Comparison of ENCODE assay signal across 19 cellular contexts in genomic region chr18:2924920-2925319, GRCh38.
DNase-seq lines count a peak whose midpoint lies in the region; ATAC-seq and TF ChIP-seq lines count a peak whose summit lies in the region.
"Had no signal": no experiment of that assay in that cellular context is flagged by ENCODE, and none has a peak within 500 bp of the region (broad histone marks: within the 10 kb centered on the region; RNA-seq: fewer than 3 reads in every experiment).

No MANE protein-coding gene starts in this region.

- H3K4me3 ChIP-seq in esophagus muscularis mucosa: no peak overlapping the region
- H3K4me3 ChIP-seq: A549, Peyer's patch had no signal

- peaks cover 2% of the 10 kb centered on the region for H3K4me1 Mint-ChIP-seq in activated naive CD8-positive, alpha-beta T cell (ENCODE audit: low read depth)
- no peaks in the 10 kb centered on the region for H3K4me1 Mint-ChIP-seq in activated naive CD8-positive, alpha-beta T cell treated with anti-CD3 and anti-CD28 coated beads, Interleukin-2, amount 50 U/mL, for 24 hours
- peaks cover 4% of the 10 kb centered on the region for H3K4me1 Mint-ChIP-seq in T-helper 17 cell
- H3K4me1 Mint-ChIP-seq in stimulated activated naive B cell treated with anti-CD40 and anti-IgM and Interleukin-4, amounts not matched to agents 10 μg/mL and 1 μg/mL and 100 μg/mL, for 72 hours: no peaks in the 10 kb centered on the region
- H3K4me1 Mint-ChIP-seq: CD14-positive monocyte had no signal

- H3K9me3 Mint-ChIP-seq in activated naive CD8-positive, alpha-beta T cell (ENCODE audit: low read depth): no peaks in the 10 kb centered on the region
- no peaks in the 10 kb centered on the region for H3K9me3 Mint-ChIP-seq in activated naive CD8-positive, alpha-beta T cell treated with anti-CD3 and anti-CD28 coated beads, Interleukin-2, amount 50 U/mL, for 24 hours
- no peaks in the 10 kb centered on the region for H3K9me3 Mint-ChIP-seq in stimulated activated naive B cell treated with anti-CD40 and anti-IgM and Interleukin-4, amounts not matched to agents 10 μg/mL and 1 μg/mL and 100 μg/mL, for 72 hours
- H3K9me3 Mint-ChIP-seq: CD14-positive monocyte had no signal

- TF ChIP-seq POLR2A in esophagus muscularis mucosa (IDR thresholded peaks at IDR 0.05; ENCODE audit: low read depth): no peak

- H3K27me3 ChIP-seq in esophagus muscularis mucosa: no peaks in the 10 kb centered on the region
- H3K27me3 ChIP-seq: Peyer's patch had no signal

- intact Hi-C loops in esophagus muscularis mucosa (cut with DNase I): no loop called here

- no peak for DNase-seq in activated naive CD8-positive, alpha-beta T cell treated with anti-CD3 and anti-CD28 coated beads, Interleukin-2, amount 50 U/mL, for 24 hours
- no peak for DNase-seq in T-helper 17 cell
- peak; percentile 64 for DNase-seq in esophagus muscularis mucosa (ENCODE audit: extremely low spot score)
- DNase-seq in stimulated activated naive B cell treated with anti-CD40 and anti-IgM and Interleukin-4, amounts not matched to agents 10 μg/mL and 1 μg/mL and 100 μg/mL, for 72 hours: no peak
- DNase-seq in stimulated activated naive CD4-positive, alpha-beta T cell (lab: John Stamatoyannopoulos, UW): no peak
- no peak for DNase-seq in nucleus accumbens (lab: John Stamatoyannopoulos, UW)
- DNase-seq: DMS79, Karpas-422, MV-4-11, NCI-H1105 treated with DMSO at 0.1 percent for 48 hours, NCI-H1694 treated with DMSO at 0.1 percent for 48 hours, NCI-H2081 treated with DMSO at 0.1 percent for 48 hours, NCI-H2171 treated with DMSO at 0.1 percent for 48 hours, NCI-H526 had no signal

- 92% methylated on average over 12 of the region's 12 CpGs for WGBS in esophagus muscularis mucosa

- no peak overlapping the region for H3K27ac ChIP-seq in esophagus muscularis mucosa (replicated peaks in 1 of 4)
- H3K27ac ChIP-seq: A549, Peyer's patch had no signal

- peak overlapping the region; percentile 10 for H3K27ac Mint-ChIP-seq in activated naive CD8-positive, alpha-beta T cell
- H3K27ac Mint-ChIP-seq in activated naive CD8-positive, alpha-beta T cell treated with anti-CD3 and anti-CD28 coated beads, Interleukin-2, amount 50 U/mL, for 24 hours: no peak overlapping the region
- peak overlapping the region; percentile 79 for H3K27ac Mint-ChIP-seq in T-helper 17 cell
- H3K27ac Mint-ChIP-seq in stimulated activated naive B cell treated with anti-CD40 and anti-IgM and Interleukin-4, amounts not matched to agents 10 μg/mL and 1 μg/mL and 100 μg/mL, for 72 hours: peak overlapping the region; percentile 62
- H3K27ac Mint-ChIP-seq: B cell, CD14-positive monocyte had no signal

- TF ChIP-seq CTCF in esophagus muscularis mucosa (IDR thresholded peaks at IDR 0.05): no peak

- peaks cover 8% of the 10 kb centered on the region for H3K36me3 Mint-ChIP-seq in activated naive CD8-positive, alpha-beta T cell
- H3K36me3 Mint-ChIP-seq in activated naive CD8-positive, alpha-beta T cell treated with anti-CD3 and anti-CD28 coated beads, Interleukin-2, amount 50 U/mL, for 24 hours (ENCODE audit: low read depth): peaks cover 70% of the 10 kb centered on the region
- H3K36me3 Mint-ChIP-seq in T-helper 17 cell (ENCODE audit: low read depth): peaks cover 6% of the 10 kb centered on the region
- peaks cover 47 to 49% of the 10 kb centered on the region in 2 donors for H3K36me3 Mint-ChIP-seq in stimulated activated naive B cell treated with anti-CD40 and anti-IgM and Interleukin-4, amounts not matched to agents 10 μg/mL and 1 μg/mL and 100 μg/mL, for 72 hours

- H3K27me3 Mint-ChIP-seq in activated naive CD8-positive, alpha-beta T cell: no peaks in the 10 kb centered on the region
- H3K27me3 Mint-ChIP-seq in activated naive CD8-positive, alpha-beta T cell treated with anti-CD3 and anti-CD28 coated beads, Interleukin-2, amount 50 U/mL, for 24 hours: no peaks in the 10 kb centered on the region
- no peaks in the 10 kb centered on the region for H3K27me3 Mint-ChIP-seq in T-helper 17 cell
- no peaks in the 10 kb centered on the region for H3K27me3 Mint-ChIP-seq in stimulated activated naive B cell treated with anti-CD40 and anti-IgM and Interleukin-4, amounts not matched to agents 10 μg/mL and 1 μg/mL and 100 μg/mL, for 72 hours
- H3K27me3 Mint-ChIP-seq: B cell had no signal

- ATAC-seq in activated naive CD8-positive, alpha-beta T cell treated with anti-CD3 and anti-CD28 coated beads, Interleukin-2, amount 50 U/mL, for 24 hours: no peak
- no peak for ATAC-seq in T-helper 17 cell
- ATAC-seq in stimulated activated naive B cell treated with anti-CD40 and anti-IgM and Interleukin-4, amounts not matched to agents 10 μg/mL and 1 μg/mL and 100 μg/mL, for 72 hours (replicated peaks): no peak

- no peak overlapping the region for H3K4me3 Mint-ChIP-seq in activated naive CD8-positive, alpha-beta T cell
- no peak overlapping the region for H3K4me3 Mint-ChIP-seq in activated naive CD8-positive, alpha-beta T cell treated with anti-CD3 and anti-CD28 coated beads, Interleukin-2, amount 50 U/mL, for 24 hours
- no peak overlapping the region for H3K4me3 Mint-ChIP-seq in T-helper 17 cell
- H3K4me3 Mint-ChIP-seq in stimulated activated naive B cell treated with anti-CD40 and anti-IgM and Interleukin-4, amounts not matched to agents 10 μg/mL and 1 μg/mL and 100 μg/mL, for 72 hours: no peak overlapping the region
- H3K4me3 Mint-ChIP-seq: B cell, CD14-positive monocyte had no signal

- TF ChIP-seq EP300 in esophagus muscularis mucosa (IDR thresholded peaks at IDR 0.05): no peak

- H3K4me1 ChIP-seq in esophagus muscularis mucosa: no peaks in the 10 kb centered on the region
- H3K4me1 ChIP-seq: A549, Peyer's patch had no signal

- H3K9me3 ChIP-seq in T-helper 17 cell (ENCODE audit: control insufficient read depth, low read length, poor library complexity, severe bottlenecking) (no peaks in the 10 kb centered on the region), esophagus muscularis mucosa (no peaks in the 10 kb centered on the region)
- H3K9me3 ChIP-seq: A549, Peyer's patch had no signal

- peaks cover 51 to 100% (median 92%) of the 10 kb centered on the region in 4 donors for H3K36me3 ChIP-seq in esophagus muscularis mucosa
